In genomic region chr19:1410789-1411188, GRCh38 we compare ENCODE assay signal across 9 cellular contexts. TPM values are rescaled to one million over a fixed set of nuclear protein-coding genes. Genes with fewer than 3 reads are reported as not detected.
DNase-seq lines count a peak whose midpoint lies in the region; ATAC-seq, FAIRE-seq and TF ChIP-seq lines count a peak whose summit lies in the region.
"Had no signal": no experiment of that assay in that cellular context is flagged by ENCODE, and none has a peak within 500 bp of the region (broad histone marks: within the 10 kb centered on the region; RNA-seq: fewer than 3 reads in every experiment).

No MANE protein-coding gene starts in this region.

- no peak overlapping the region for H2BK20ac ChIP-seq in H1 (ENCODE audit: low read length)

- peaks cover 59% of the 10 kb centered on the region for H3K36me3 Mint-ChIP-seq in Caco-2 (ENCODE audit: insufficient read depth, unreplicated experiment)

- no peak overlapping the region for H2BK12ac ChIP-seq in H1 (ENCODE audit: low read depth, low read length)
- no peak overlapping the region for H2BK12ac ChIP-seq in trophoblast cell (ENCODE audit: low read length)

- H3K4ac ChIP-seq in H1 (replicated peaks; ENCODE audit: insufficient read length, low read depth, low read length) (no peak overlapping the region), trophoblast cell (ENCODE audit: low read depth, low read length) (peak overlapping the region; percentile 96)

- 90% methylated on average over 9 of the region's 9 CpGs; no CpG with 5 or more reads in 1 of the 2 experiments for whole genome bisulfite sequencing in H1 (ENCODE audit: extremely low coverage in 1 of 2, insufficient coverage in 1 of 2, insufficient read length in 1 of 2, insufficient replicate concordance in 2 of 2, low coverage in 1 of 2, low lambda C conversion rate in 2 of 2, missing lambda C conversion rate in 1 of 2), 2 experiments
- WGBS in trophoblast cell (ENCODE audit: extremely low coverage, insufficient coverage, insufficient read length): no CpG with 5 or more reads among the region's 9 CpGs

- no TSS peak for BruUV-seq in Caco-2 (replicated peaks; lab: Mats Ljungman, UMichigan)

- H4K8ac ChIP-seq in H1 (ENCODE audit: extremely low read depth, insufficient read depth, low read length) (no peak overlapping the region), trophoblast cell (ENCODE audit: low read depth, low read length) (no peak overlapping the region)

- TF ChIP-seq CTCF in Caco-2 (IDR thresholded peaks at IDR 0.05; ENCODE audit: insufficient read depth in 1 of 2, low read depth in 1 of 2, low read length in 1 of 2, severe bottlenecking in 1 of 2, unreplicated experiment in 1 of 2) (no peak), RWPE2 (IDR thresholded peaks at IDR 0.05; ENCODE audit: poor library complexity, severe bottlenecking) (no peak), H1 (IDR thresholded peaks at IDR 0.05; ENCODE audit: control extremely low read depth in 1 of 3, insufficient read depth in 1 of 3, low read depth in 1 of 3, low read length in 3 of 3) (no peak)

- H3K27me3 Mint-ChIP-seq in Caco-2 (ENCODE audit: insufficient read depth, unreplicated experiment): no peaks in the 10 kb centered on the region

- H3K79me1 ChIP-seq in H1 (ENCODE audit: low read depth, low read length) (peaks cover 18% of the 10 kb centered on the region), trophoblast cell (ENCODE audit: low read length) (peaks cover 18% of the 10 kb centered on the region)

- H3K14ac ChIP-seq in H1 (ENCODE audit: insufficient read length) (no peak overlapping the region), trophoblast cell (ENCODE audit: low read length) (no peak overlapping the region)

- H3K9ac ChIP-seq in H1 (replicated peaks in 1 of 4; ENCODE audit: extremely low read depth in 1 of 4, low read depth in 3 of 4, low read length in 3 of 4) (no peak overlapping the region; a peak in 2 of 7 replicates), trophoblast cell (ENCODE audit: low read length) (no peak overlapping the region)

- peaks cover 25% of the 10 kb centered on the region for H3K4me1 Mint-ChIP-seq in Caco-2 (ENCODE audit: low read depth, unreplicated experiment)

- no peaks in the 10 kb centered on the region for H3K9me3 ChIP-seq in Caco-2
- H3K9me3 ChIP-seq in RWPE2 (ENCODE audit: severe bottlenecking): no peaks in the 10 kb centered on the region
- H3K9me3 ChIP-seq in H1 (ENCODE audit: insufficient read depth in 2 of 2, low read depth in 1 of 2, low read length in 1 of 2): no peaks in the 10 kb centered on the region
- peaks cover 2% of the 10 kb centered on the region for H3K9me3 ChIP-seq in trophoblast cell (ENCODE audit: insufficient read depth, low read depth, low read length)

- no peak overlapping the region for H2BK15ac ChIP-seq in H1 (ENCODE audit: low read length)

- no peak for ATAC-seq in RWPE2 (ENCODE audit: low read depth)

- no peaks in the 10 kb centered on the region for H3K9me3 Mint-ChIP-seq in Caco-2 (ENCODE audit: unreplicated experiment)

- TF ChIP-seq RAD21 in H1 (IDR thresholded peaks at IDR 0.05 in 1 of 2, conservative IDR thresholded peaks at IDR 0.05 in 1 of 2; ENCODE audit: low read depth in 2 of 2, low read length in 2 of 2): no peak

- peaks cover 12% of the 10 kb centered on the region; the same call in 1 of the 2 replicates for H3K23me2 ChIP-seq in H1 (ENCODE audit: low read depth, low read length)

- H4K12ac ChIP-seq in trophoblast cell (ENCODE audit: low read depth, low read length): no peak overlapping the region

- H2BK5ac ChIP-seq in H1 (ENCODE audit: low read depth, low read length): 0 out of 2 replicates have a peak overlapping the region, but pooled peaks have one; percentile 35
- no peak overlapping the region for H2BK5ac ChIP-seq in trophoblast cell (ENCODE audit: low read depth, low read length, poor library complexity)

- H2BK120ac ChIP-seq in H1 (replicated peaks; ENCODE audit: low read depth, low read length): no peak overlapping the region
- no peak overlapping the region for H2BK120ac ChIP-seq in trophoblast cell (ENCODE audit: insufficient read depth, low read length, poor library complexity)

- no peak overlapping the region for H4K91ac ChIP-seq in H1 (replicated peaks; ENCODE audit: insufficient read length, low read length)
- no peak overlapping the region for H4K91ac ChIP-seq in trophoblast cell (ENCODE audit: low read depth, low read length)

- H2AK5ac ChIP-seq in H1 (ENCODE audit: low read depth, low read length): no peak overlapping the region
- H2AK5ac ChIP-seq in trophoblast cell (ENCODE audit: low read length): no peak overlapping the region

- H4K20me1 ChIP-seq in H1 (replicated peaks in 1 of 2; ENCODE audit: control insufficient read depth in 1 of 2, insufficient read depth in 2 of 2, low read length in 2 of 2): peaks cover 55 to 60% of the 10 kb centered on the region in 2 experiments

- intact Hi-C loops in Caco-2 (cut with micrococcal nuclease; ENCODE audit: unreplicated experiment): no loop called here

- H3K27ac Mint-ChIP-seq in Caco-2 (ENCODE audit: unreplicated experiment): peak overlapping the region; percentile 87

- CTCF ChIA-PET in Caco-2 (lab: Charles Lee) (no interaction called here), H1 (lab: Charles Lee; ENCODE audit: partially characterized antibody) (interaction anchor here (1.2 to 2.8 kb wide), 4 partner anchors 10 to 100 kb away, joined by 3 to 8 read pairs (median 4); partner anchors contain the start of gene NDUFS7)

- H2AFZ ChIP-seq in H1 (ENCODE audit: low read length) (no peak overlapping the region), trophoblast cell (ENCODE audit: insufficient read depth, low read length, poor library complexity) (no peak overlapping the region)

- H3K79me2 ChIP-seq in H1 (ENCODE audit: control insufficient read depth in 1 of 2, insufficient read depth in 2 of 2, low read length in 2 of 2): peaks cover 58 to 79% of the 10 kb centered on the region in 2 experiments
- peaks cover 62% of the 10 kb centered on the region for H3K79me2 ChIP-seq in trophoblast cell (ENCODE audit: control insufficient read depth, insufficient read depth, low read length, poor library complexity)

- no peak for TF ChIP-seq EP300 in H1 (IDR thresholded peaks at IDR 0.05; ENCODE audit: borderline replicate concordance in 1 of 2, low read depth in 2 of 2, low read length in 2 of 2)

- H3K27ac ChIP-seq in RWPE2 (ENCODE audit: poor library complexity, severe bottlenecking) (peak overlapping the region; percentile 91), H1 (ENCODE audit: low read depth, low read length) (no peak overlapping the region), trophoblast cell (ENCODE audit: low read depth, low read length) (no peak overlapping the region)

- H3K4me1 ChIP-seq in Caco-2 (peaks cover 30% of the 10 kb centered on the region), RWPE2 (ENCODE audit: insufficient read depth, poor library complexity, severe bottlenecking) (peaks cover 24% of the 10 kb centered on the region), H1 (replicated peaks in 1 of 4; ENCODE audit: control insufficient read depth in 3 of 4, insufficient read depth in 4 of 4, low read length in 3 of 4) (peaks cover 2 to 29% (median 23%) of the 10 kb centered on the region in 4 experiments), trophoblast cell (ENCODE audit: control insufficient read depth in 1 of 2, insufficient read depth in 2 of 2, low read length in 2 of 2) (peaks cover 38% of the 10 kb centered on the region in 2 experiments)

- no peak overlapping the region for H4K5ac ChIP-seq in H1 (ENCODE audit: insufficient read length, low read depth, low read length)

- H3K23ac ChIP-seq in H1 (ENCODE audit: insufficient read length) (no peak overlapping the region), trophoblast cell (ENCODE audit: low read length) (no peak overlapping the region)

- H3K4me3 Mint-ChIP-seq in Caco-2 (ENCODE audit: unreplicated experiment): no peak overlapping the region

- POLR2A ChIA-PET in Caco-2 (lab: Charles Lee): no interaction called here
- POLR2A ChIA-PET in H1 (lab: Charles Lee; ENCODE audit: partially characterized antibody): interaction anchor here (0.6 to 3.4 kb wide), 6 partner anchors 13 to 136 kb away, joined by 3 to 15 read pairs (median 6); no protein-coding TSS in a partner anchor

- H3K56ac ChIP-seq in H1 (replicated peaks; ENCODE audit: insufficient read length, low read depth, low read length): no peak overlapping the region

- TF ChIP-seq POLR2A in H1 (IDR thresholded peaks at IDR 0.05; ENCODE audit: control extremely low read depth in 1 of 2, low read depth in 2 of 2, low read length in 2 of 2): no peak

- H3K36me3 ChIP-seq in Caco-2 (ENCODE audit: control insufficient read depth, insufficient read depth, low read length) (peaks cover 1% of the 10 kb centered on the region; the same call in 1 of the 2 replicates), RWPE2 (ENCODE audit: low read depth) (peaks cover 45% of the 10 kb centered on the region), H1 (ENCODE audit: control insufficient read depth in 2 of 4, insufficient read depth in 4 of 4, low read length in 3 of 4) (peaks cover 0 to 4% (median 1%) of the 10 kb centered on the region in 4 experiments; a peak in 5 of 8 replicates), trophoblast cell (ENCODE audit: control insufficient read depth in 1 of 2, insufficient read depth in 2 of 2, low read length in 2 of 2) (peaks cover 37 to 39% of the 10 kb centered on the region in 2 experiments)

- H3K18ac ChIP-seq in H1 (ENCODE audit: extremely low read depth, low read length) (no peak overlapping the region), trophoblast cell (ENCODE audit: low read length) (no peak overlapping the region)

- no peak for FAIRE-seq in H1 (lab: Jason Lieb, UNC)

- H3K4me2 ChIP-seq in H1 (ENCODE audit: insufficient read depth in 1 of 2, low read depth in 2 of 2, low read length in 2 of 2) (peak overlapping the region in 1 of 2 experiments; percentile 87; a peak in 1 of 4 replicates), trophoblast cell (ENCODE audit: low read length) (no peak overlapping the region)

- no peaks in the 10 kb centered on the region for H3K27me3 ChIP-seq in Caco-2 (replicated peaks; ENCODE audit: control insufficient read depth, insufficient read depth, low read length)
- H3K27me3 ChIP-seq in RWPE2 (ENCODE audit: insufficient read depth, poor library complexity, severe bottlenecking): no peaks in the 10 kb centered on the region
- H3K27me3 ChIP-seq in H1 (replicated peaks in 1 of 4; ENCODE audit: control insufficient read depth in 3 of 4, extremely low read depth in 1 of 4, insufficient read depth in 3 of 4, low read length in 3 of 4): no peaks in the 10 kb centered on the region
- no peaks in the 10 kb centered on the region for H3K27me3 ChIP-seq in trophoblast cell (ENCODE audit: insufficient read depth, low read length)

- H3K4me3 ChIP-seq in Caco-2 (ENCODE audit: low read depth, low read length) (no peak overlapping the region), RWPE2 (ENCODE audit: severe bottlenecking) (no peak overlapping the region), H1 (ENCODE audit: extremely low read depth in 1 of 4, insufficient read depth in 2 of 4, low read depth in 3 of 4, low read length in 4 of 4) (no peak overlapping the region), trophoblast cell (ENCODE audit: low read depth, low read length) (no peak overlapping the region)

- no peak for DNase-seq in Caco-2
- DNase-seq in RWPE2 (ENCODE audit: low spot score): no peak
- DNase-seq in H1 (ENCODE audit: low read depth in 1 of 2, low spot score in 2 of 2): no peak
- no peak for DNase-seq in trophoblast cell
- no peak for DNase-seq in DMS 273 treated with DMSO at 0.1 percent for 48 hours (lab: John Stamatoyannopoulos, UW)
- no peak for DNase-seq in NCI-H1105 treated with DMSO at 0.1 percent for 48 hours (lab: John Stamatoyannopoulos, UW)
- DNase-seq in iPS-NIHi11 (ENCODE audit: low spot score): no peak
- no peak for DNase-seq in COLO668 (lab: John Stamatoyannopoulos, UW; ENCODE audit: unreplicated experiment)
- DNase-seq: cortex of kidney had no signal

RNA-seq across cellular contexts. Expression of gene DAZAP1, which starts 3.4 kb away (rescaled TPM):
- 165 and 180 TPM in 2 replicates for total RNA-seq in Caco-2 (2022)
- total RNA-seq in H1 (2021; fragmentation: NEBNext Ultra II Directional; extraction: Animal tissue kit (Norgen Biotek cat#: 25700)): 341 and 343 TPM in 2 replicates
- 79.6 and 139 TPM in 2 replicates for polyA plus RNA-seq in H1 (2011; rRNA removed)
- polyA plus RNA-seq in H1 (2011; cell fraction: cytosol; rRNA removed): 146 TPM
- 154 TPM for polyA plus RNA-seq in H1 (2011; cell fraction: nucleus; rRNA removed)
- 141 to 222 TPM (median 192 TPM) in 4 replicates for polyA plus RNA-seq in H1 (2012, experiment 1 of 2)
- 169 TPM for polyA plus RNA-seq in H1 (2012, experiment 2 of 2)
- 192 TPM for polyA plus RNA-seq in H1 (2013, experiment 1 of 2)
- polyA plus RNA-seq in H1 (2013, experiment 2 of 2): 197 TPM
- polyA minus RNA-seq in H1 (2011; rRNA and poly(A)+ RNA removed): 44.1 and 52.1 TPM in 2 replicates
- polyA minus RNA-seq in H1 (2011; cell fraction: cytosol; rRNA and poly(A)+ RNA removed): 81.1 TPM
- 59.0 TPM for polyA minus RNA-seq in H1 (2011; cell fraction: nucleus; rRNA and poly(A)+ RNA removed)
- 126 and 130 TPM in 2 replicates for polyA plus RNA-seq in trophoblast cell (2013)

RNA-seq across cellular contexts. Expression of gene GAMT, which starts 9.4 kb away (rescaled TPM):
- 67.3 and 75.7 TPM in 2 replicates for total RNA-seq in Caco-2 (2022)
- 17.2 TPM in 2 replicates for total RNA-seq in H1 (2021; fragmentation: NEBNext Ultra II Directional; extraction: Animal tissue kit (Norgen Biotek cat#: 25700))
- 35.6 and 45.3 TPM in 2 replicates for polyA plus RNA-seq in H1 (2011; rRNA removed)
- polyA plus RNA-seq in H1 (2011; cell fraction: cytosol; rRNA removed): 29.1 TPM
- polyA plus RNA-seq in H1 (2011; cell fraction: nucleus; rRNA removed): 28.0 TPM
- 12.3 to 28.3 TPM (median 23.6 TPM) in 4 replicates for polyA plus RNA-seq in H1 (2012, experiment 1 of 2)
- polyA plus RNA-seq in H1 (2012, experiment 2 of 2): 21.6 TPM
- polyA plus RNA-seq in H1 (2013, experiment 1 of 2): 17.8 TPM
- polyA plus RNA-seq in H1 (2013, experiment 2 of 2): 16.9 TPM
- 9.2 and 9.5 TPM in 2 replicates for polyA minus RNA-seq in H1 (2011; rRNA and poly(A)+ RNA removed)
- polyA minus RNA-seq in H1 (2011; cell fraction: cytosol; rRNA and poly(A)+ RNA removed): 12.3 TPM
- 10.1 TPM for polyA minus RNA-seq in H1 (2011; cell fraction: nucleus; rRNA and poly(A)+ RNA removed)
- polyA plus RNA-seq in trophoblast cell (2013): 20.3 and 20.6 TPM in 2 replicates

RNA-seq across cellular contexts. Expression of gene NDUFS7, which starts 27.1 kb away (rescaled TPM):
- 111 and 114 TPM in 2 replicates for total RNA-seq in Caco-2 (2022)
- total RNA-seq in H1 (2021; fragmentation: NEBNext Ultra II Directional; extraction: Animal tissue kit (Norgen Biotek cat#: 25700)): 78.1 and 92.7 TPM in 2 replicates
- polyA plus RNA-seq in H1 (2011; rRNA removed): 309 and 372 TPM in 2 replicates
- 204 TPM for polyA plus RNA-seq in H1 (2011; cell fraction: cytosol; rRNA removed)
- polyA plus RNA-seq in H1 (2011; cell fraction: nucleus; rRNA removed): 149 TPM
- 58.9 to 109 TPM (median 96.7 TPM) in 4 replicates for polyA plus RNA-seq in H1 (2012, experiment 1 of 2)
- 87.9 TPM for polyA plus RNA-seq in H1 (2012, experiment 2 of 2)
- polyA plus RNA-seq in H1 (2013, experiment 1 of 2): 55.6 TPM
- polyA plus RNA-seq in H1 (2013, experiment 2 of 2): 56.3 TPM
- 33.3 and 46.7 TPM in 2 replicates for polyA minus RNA-seq in H1 (2011; rRNA and poly(A)+ RNA removed)
- polyA minus RNA-seq in H1 (2011; cell fraction: cytosol; rRNA and poly(A)+ RNA removed): 97.7 TPM
- 34.6 TPM for polyA minus RNA-seq in H1 (2011; cell fraction: nucleus; rRNA and poly(A)+ RNA removed)
- 38.6 and 39.3 TPM in 2 replicates for polyA plus RNA-seq in trophoblast cell (2013)

RNA-seq across cellular contexts. Expression of gene RPS15, which starts 27.4 kb away (rescaled TPM):
- 1,192 and 1,341 TPM in 2 replicates for total RNA-seq in Caco-2 (2022)
- 1,562 and 1,589 TPM in 2 replicates for total RNA-seq in H1 (2021; fragmentation: NEBNext Ultra II Directional; extraction: Animal tissue kit (Norgen Biotek cat#: 25700))
- 3,890 and 4,770 TPM in 2 replicates for polyA plus RNA-seq in H1 (2011; rRNA removed)
- 4,361 TPM for polyA plus RNA-seq in H1 (2011; cell fraction: cytosol; rRNA removed)
- 2,705 TPM for polyA plus RNA-seq in H1 (2011; cell fraction: nucleus; rRNA removed)
- polyA plus RNA-seq in H1 (2012, experiment 1 of 2): 2,291 to 3,052 TPM (median 2,740 TPM) in 4 replicates
- polyA plus RNA-seq in H1 (2012, experiment 2 of 2): 8,937 TPM
- 2,700 TPM for polyA plus RNA-seq in H1 (2013, experiment 1 of 2)
- polyA plus RNA-seq in H1 (2013, experiment 2 of 2): 2,703 TPM
- 313 and 344 TPM in 2 replicates for polyA minus RNA-seq in H1 (2011; rRNA and poly(A)+ RNA removed)
- 991 TPM for polyA minus RNA-seq in H1 (2011; cell fraction: cytosol; rRNA and poly(A)+ RNA removed)
- polyA minus RNA-seq in H1 (2011; cell fraction: nucleus; rRNA and poly(A)+ RNA removed): 590 TPM
- 1,862 and 1,936 TPM in 2 replicates for polyA plus RNA-seq in trophoblast cell (2013)

RNA-seq across cellular contexts. Expression of gene APC2, which starts 39.1 kb away (rescaled TPM):
- total RNA-seq in Caco-2 (2022): 9.5 and 11.3 TPM in 2 replicates
- 3.7 and 4.1 TPM in 2 replicates for total RNA-seq in H1 (2021; fragmentation: NEBNext Ultra II Directional; extraction: Animal tissue kit (Norgen Biotek cat#: 25700))
- 1.3 and 3.3 TPM in 2 replicates for polyA plus RNA-seq in H1 (2011; rRNA removed)
- polyA plus RNA-seq in H1 (2011; cell fraction: cytosol; rRNA removed): 3.6 TPM
- 12.1 TPM for polyA plus RNA-seq in H1 (2011; cell fraction: nucleus; rRNA removed)
- 1.2 to 2.5 TPM (median 1.6 TPM) in 4 replicates for polyA plus RNA-seq in H1 (2012, experiment 1 of 2)
- polyA plus RNA-seq in H1 (2012, experiment 2 of 2): 0.91 TPM
- polyA plus RNA-seq in H1 (2013, experiment 1 of 2): 0.39 TPM
- polyA plus RNA-seq in H1 (2013, experiment 2 of 2): 0.31 TPM
- polyA minus RNA-seq in H1 (2011; rRNA and poly(A)+ RNA removed): 3.3 and 4.3 TPM in 2 replicates
- polyA minus RNA-seq in H1 (2011; cell fraction: cytosol; rRNA and poly(A)+ RNA removed): 7.2 TPM
- 16.9 TPM for polyA minus RNA-seq in H1 (2011; cell fraction: nucleus; rRNA and poly(A)+ RNA removed)
- 0.18 and 0.40 TPM in 2 replicates for polyA plus RNA-seq in trophoblast cell (2013)
